Comparison of ENCODE assay signal across 24 cellular contexts in the genomic region with DNA sequence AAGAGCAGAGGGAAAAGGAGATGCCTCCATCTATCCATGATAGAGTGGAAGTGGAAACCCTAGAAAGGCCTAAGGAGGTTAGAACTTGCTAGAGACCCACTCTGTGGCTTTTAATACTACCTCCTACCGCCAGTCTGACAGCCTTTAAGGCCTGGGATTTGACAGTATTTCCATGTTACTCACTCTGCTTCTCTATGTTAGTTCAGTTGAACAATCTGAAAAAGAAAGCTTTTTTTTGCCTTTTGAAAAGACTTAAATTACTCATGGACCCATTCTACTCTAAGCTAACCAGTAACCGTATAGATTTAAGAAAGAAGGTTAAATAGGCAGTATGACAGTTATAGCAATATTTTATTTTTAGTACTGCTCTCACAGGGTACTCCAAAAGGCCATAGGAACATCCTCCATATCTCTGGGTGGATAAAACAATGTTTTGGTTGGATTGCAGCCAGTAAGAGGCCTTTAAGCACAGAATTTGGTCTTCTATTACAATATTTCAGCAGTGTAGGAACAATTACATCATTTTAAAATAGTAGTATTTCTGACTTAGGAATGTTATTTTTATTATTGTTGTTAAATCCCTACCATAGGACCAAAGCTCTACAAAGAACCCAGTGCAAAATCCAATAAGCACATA. TPM values are rescaled to one million over a fixed set of nuclear protein-coding genes. Genes with fewer than 3 reads are reported as not detected.
DNase-seq lines count a peak whose midpoint lies in the region; ATAC-seq, FAIRE-seq and TF ChIP-seq lines count a peak whose summit lies in the region.
"Had no signal": no experiment of that assay in that cellular context is flagged by ENCODE, and none has a peak within 500 bp of the region (broad histone marks: within the 10 kb centered on the region; RNA-seq: fewer than 3 reads in every experiment).

No MANE protein-coding gene starts in this region.

- no peaks in the 10 kb centered on the region for H3K9me1 ChIP-seq in K562 (ENCODE audit: control insufficient read depth, insufficient read depth, low read length)

- TF ChIP-seq EP300 in K562 (IDR thresholded peaks at IDR 0.05; ENCODE audit: low read length): no peak

- CTCF ChIA-PET in K562 (lab: Yijun Ruan, JAX; ENCODE audit: low intra/inter-chr PET ratio): no interaction called here

- H3K27me3 ChIP-seq in K562 (ENCODE audit: control insufficient read depth in 2 of 2, insufficient read depth in 2 of 2, low read length in 2 of 2): no peaks in the 10 kb centered on the region

- no peak overlapping the region for H3K9ac ChIP-seq in K562 (ENCODE audit: insufficient read depth in 1 of 2, low read depth in 2 of 2, low read length in 2 of 2)

- DNase-seq in SIG-M5 treated with dmso at 0.1 percent for 504 hours (lab: John Stamatoyannopoulos, UW; ENCODE audit: unreplicated experiment) (peak; percentile 51), SIG-M5 (lab: John Stamatoyannopoulos, UW) (no peak), EL (peak; percentile 50), K562 (ENCODE audit: extremely low read depth in 1 of 4, low spot score in 3 of 4) (no peak), iris pigment epithelial cell (ENCODE audit: low read depth) (peak; percentile 82), midbrain (lab: John Stamatoyannopoulos, UW) (no peak), left colon (no peak)
- DNase-seq: 8988T; activated CD4-positive, alpha-beta T cell treated with anti-CD3 and anti-CD28 coated beads, Interleukin-2, amount 50 U/mL, for 4 hours; amniotic stem cell; DMS153; head of caudate nucleus; Kasumi-1; naive thymus-derived CD8-positive, alpha-beta T cell; NCI-H146; stimulated activated naive B cell treated with anti-CD40 and anti-IgM and Interleukin-4, amounts not matched to agents 10 μg/mL and 1 μg/mL and 100 μg/mL, for 72 hours; SW 1271 had no signal

- H3K4me2 ChIP-seq in K562 (ENCODE audit: insufficient read depth, low read length): no peak overlapping the region

- H4K20me1 ChIP-seq in K562 (replicated peaks; ENCODE audit: control insufficient read depth, insufficient read depth, low read length): no peaks in the 10 kb centered on the region

- no peak for TF ChIP-seq POLR2A in K562 (conservative IDR thresholded peaks at IDR 0.05)

- no peak overlapping the region for H3K27ac ChIP-seq in K562 (ENCODE audit: extremely low read depth, low read depth, low read length)

- in situ Hi-C loops in K562 (cut with MboI): no loop called here

- no peak for TF ChIP-seq RAD21 in K562 (CRISPR knock-in tag; conservative IDR thresholded peaks at IDR 0.05 in 1 of 2, IDR thresholded peaks at IDR 0.05 in 1 of 2)

- ATAC-seq in K562: peak; percentile 45; the same call in 1 of the 3 replicates
- no peak for ATAC-seq in GM18907 (IDR thresholded peaks at IDR 0.05; ENCODE audit: unreplicated experiment)
- ATAC-seq in left colon: no peak
- ATAC-seq: naive thymus-derived CD8-positive, alpha-beta T cell; stimulated activated naive B cell treated with anti-CD40 and anti-IgM and Interleukin-4, amounts not matched to agents 10 μg/mL and 1 μg/mL and 100 μg/mL, for 72 hours had no signal

- no peaks in the 10 kb centered on the region for H3K79me2 ChIP-seq in K562 (ENCODE audit: control insufficient read depth, insufficient read depth, low read length)

- no TSS peak for BruUV-seq in K562 (replicated peaks; lab: Mats Ljungman, UMichigan)

- TF ChIP-seq CTCF in K562 (IDR thresholded peaks at IDR 0.05 in 2 of 3, conservative IDR thresholded peaks at IDR 0.05 in 1 of 3; ENCODE audit: insufficient read depth in 2 of 3, low read depth in 1 of 3, low read length in 3 of 3): no peak

- intact Hi-C loops in K562 (cut with micrococcal nuclease): no loop called here
- intact Hi-C loops in left colon (cut with DNase I, micrococcal nuclease): no loop called here

- H3K9me3 ChIP-seq in K562 (replicated peaks; ENCODE audit: control insufficient read depth, insufficient read depth, low read depth, low read length): no peaks in the 10 kb centered on the region

- FAIRE-seq in K562 (lab: Jason Lieb, UNC): no peak
- FAIRE-seq: colon, H54 had no signal

- H3K4me3 ChIP-seq in K562: no peak overlapping the region

- WGBS in K562 (ENCODE audit: insufficient coverage, low coverage, missing lambda C conversion rate): 26% methylated on average over 2 of the region's 2 CpGs

- no peaks in the 10 kb centered on the region for H3K4me1 ChIP-seq in K562 (replicated peaks in 1 of 2; ENCODE audit: control insufficient read depth in 2 of 2, insufficient read depth in 2 of 2, low read length in 2 of 2)

- POLR2A ChIA-PET in K562 (lab: Yijun Ruan, JAX): no interaction called here

- no peak overlapping the region for H2AFZ ChIP-seq in K562 (ENCODE audit: low read depth, low read length)

- H3K36me3 ChIP-seq in K562 (ENCODE audit: control insufficient read depth, insufficient read depth, low read length): no peaks in the 10 kb centered on the region

TF ChIP-seq in K562, 482 proteins besides CTCF, POLR2A, EP300 and RAD21:
- no peak for TF ChIP-seq CEBPG (CRISPR knock-in tag; IDR thresholded peaks at IDR 0.05)
- peak in 1 of 2 experiments; percentile 73; a peak in 2 of 4 replicates for TF ChIP-seq CEBPG (tag; conservative IDR thresholded peaks at IDR 0.05 in 1 of 2, IDR thresholded peaks at IDR 0.05 in 1 of 2)
- TF ChIP-seq, protein P1, sequence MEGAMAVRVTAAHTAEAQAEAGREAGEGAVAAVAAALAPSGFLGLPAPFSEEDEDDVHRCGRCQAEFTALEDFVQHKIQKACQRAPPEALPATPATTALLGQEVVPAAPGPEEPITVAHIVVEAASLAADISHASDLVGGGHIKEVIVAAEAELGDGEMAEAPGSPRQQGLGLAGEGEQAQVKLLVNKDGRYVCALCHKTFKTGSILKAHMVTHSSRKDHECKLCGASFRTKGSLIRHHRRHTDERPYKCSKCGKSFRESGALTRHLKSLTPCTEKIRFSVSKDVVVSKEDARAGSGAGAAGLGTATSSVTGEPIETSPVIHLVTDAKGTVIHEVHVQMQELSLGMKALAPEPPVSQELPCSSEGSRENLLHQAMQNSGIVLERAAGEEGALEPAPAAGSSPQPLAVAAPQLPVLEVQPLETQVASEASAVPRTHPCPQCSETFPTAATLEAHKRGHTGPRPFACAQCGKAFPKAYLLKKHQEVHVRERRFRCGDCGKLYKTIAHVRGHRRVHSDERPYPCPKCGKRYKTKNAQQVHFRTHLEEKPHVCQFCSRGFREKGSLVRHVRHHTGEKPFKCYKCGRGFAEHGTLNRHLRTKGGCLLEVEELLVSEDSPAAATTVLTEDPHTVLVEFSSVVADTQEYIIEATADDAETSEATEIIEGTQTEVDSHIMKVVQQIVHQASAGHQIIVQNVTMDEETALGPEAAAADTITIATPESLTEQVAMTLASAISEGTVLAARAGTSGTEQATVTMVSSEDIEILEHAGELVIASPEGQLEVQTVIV (CRISPR knock-in tag; IDR thresholded peaks at IDR 0.05; ENCODE audit: borderline replicate concordance): no peak

RNA-seq across cellular contexts. Expression of a gene that starts 15.9 kb away (rescaled TPM):
- not detected in 2 replicates for total RNA-seq in K562 (2011; cell fraction: chromatin; rRNA removed; ENCODE audit: low replicate concordance)
- not detected in 2 replicates for total RNA-seq in K562 (2011; cell fraction: nucleolus; rRNA removed)
- not detected in 2 replicates for total RNA-seq in K562 (2011; cell fraction: nucleoplasm; rRNA removed)
- total RNA-seq in K562 (2014; rRNA removed) (not detected in 2 replicates), K562 (2014; rRNA removed; fragmentation: Illumina TruSeq; extraction: Trizol) (not detected in 2 replicates), K562 (2015; rRNA removed; fragmentation: Illumina TruSeq; extraction: Trizol) (not detected in 2 replicates), K562 (2021) (not detected in 2 replicates), left colon (under 1 TPM in 1 of 2 donors, not detected in 1; 0.64 TPM)
- polyA plus RNA-seq in K562 (2011; rRNA removed) (not detected in 2 replicates), K562 (2014; fragmentation: Illumina TruSeq; extraction: Trizol) (not detected in 2 replicates), K562 (2014; fragmentation: Nextera tagmentation; extraction: Ambion mirVana) (not detected), K562 (2014; rRNA removed) (not detected in 2 replicates)
- polyA plus RNA-seq in K562 (2011; cell fraction: cytosol; rRNA removed): not detected in 2 replicates
- not detected in 2 replicates for polyA plus RNA-seq in K562 (2011; cell fraction: nucleus; rRNA removed)
- polyA plus RNA-seq in K562 (2012): not detected in 2 replicates
- not detected in 2 replicates for polyA minus RNA-seq in K562 (2011; rRNA and poly(A)+ RNA removed)
- polyA minus RNA-seq in K562 (2011; cell fraction: cytosol; rRNA and poly(A)+ RNA removed): not detected in 2 replicates
- not detected in 2 replicates for polyA minus RNA-seq in K562 (2011; cell fraction: nucleus; rRNA and poly(A)+ RNA removed)
- total RNA-seq: HT-29; naive thymus-derived CD8-positive, alpha-beta T cell; posterior vena cava; urinary bladder had no signal

RNA-seq across cellular contexts. Expression of a gene that starts 37.9 kb away (rescaled TPM):
- not detected in 2 replicates for total RNA-seq in K562 (2011; cell fraction: chromatin; rRNA removed; ENCODE audit: low replicate concordance)
- total RNA-seq in K562 (2011; cell fraction: nucleolus; rRNA removed): not detected in 2 replicates
- not detected in 2 replicates for total RNA-seq in K562 (2011; cell fraction: nucleoplasm; rRNA removed)
- total RNA-seq in K562 (2014; rRNA removed) (not detected in 2 replicates), K562 (2014; rRNA removed; fragmentation: Illumina TruSeq; extraction: Trizol) (not detected in 2 replicates), K562 (2015; rRNA removed; fragmentation: Illumina TruSeq; extraction: Trizol) (not detected in 2 replicates), K562 (2021) (0.09 TPM in 1 of 2 replicates, not detected in the other), left colon (100 to 1,000 TPM; 172 to 195 TPM)
- polyA plus RNA-seq in K562 (2011; rRNA removed) (not detected in 2 replicates), K562 (2014; fragmentation: Illumina TruSeq; extraction: Trizol) (not detected in 2 replicates), K562 (2014; fragmentation: Nextera tagmentation; extraction: Ambion mirVana) (not detected), K562 (2014; rRNA removed) (not detected in 2 replicates)
- not detected in 2 replicates for polyA plus RNA-seq in K562 (2011; cell fraction: cytosol; rRNA removed)
- polyA plus RNA-seq in K562 (2011; cell fraction: nucleus; rRNA removed): not detected in 2 replicates
- not detected in 2 replicates for polyA plus RNA-seq in K562 (2012)
- polyA minus RNA-seq in K562 (2011; rRNA and poly(A)+ RNA removed): not detected in 2 replicates
- polyA minus RNA-seq in K562 (2011; cell fraction: cytosol; rRNA and poly(A)+ RNA removed): not detected in 2 replicates
- polyA minus RNA-seq in K562 (2011; cell fraction: nucleus; rRNA and poly(A)+ RNA removed): not detected in 2 replicates
- total RNA-seq: naive thymus-derived CD8-positive, alpha-beta T cell had no signal
- polyA plus RNA-seq: CD14-positive monocyte; naive thymus-derived CD8-positive, alpha-beta T cell had no signal

Comparison
In these comparisons a context has a peak if more than half of its experiments do, and no peak if none do; other contexts are left out.
1. DNase-seq: peak in SIG-M5 treated with dmso at 0.1 percent for 504 hours (single experiment), EL (single experiment) and iris pigment epithelial cell (single experiment); none in SIG-M5 (single experiment), K562 (0 of 4), midbrain (single experiment) and left colon (0 of 2).
2. RNA of a gene that starts 37.9 kb away (total RNA-seq): 172 to 195 TPM in left colon; 0.09 TPM in K562; every median in the first group is over 100 times any median in the second.